ENCODE assay signal across 18 cellular contexts in genomic region chr4:109979932-109980717, GRCh38.
A peak's percentile ranks its signal among the peaks of the same experiment; 100 is the strongest.
DNase-seq lines count a peak whose midpoint lies in the region; FAIRE-seq and TF ChIP-seq lines count a peak whose summit lies in the region.
"Had no signal": no experiment of that assay in that cellular context is flagged by ENCODE, and none has a peak within 500 bp of the region (broad histone marks: within the 10 kb centered on the region; RNA-seq: fewer than 3 reads in every experiment).

No MANE protein-coding gene starts in this region.

- H3K79me2 ChIP-seq in astrocyte (ENCODE audit: insufficient read depth, low read length) = no peaks in the 10 kb centered on the region

- no peaks in the 10 kb centered on the region for H3K36me3 Mint-ChIP-seq in astrocyte (ENCODE audit: low read depth, unreplicated experiment)
- H3K36me3 Mint-ChIP-seq: activated naive CD4-positive, alpha-beta T cell treated with anti-CD3 and anti-CD28 coated beads, Interleukin-2, amount 50 U/mL, for 72 hours had no signal

- H3K36me3 ChIP-seq in A673 (ENCODE audit: insufficient read depth, low read length, poor library complexity, severe bottlenecking) = peaks cover 21% of the 10 kb centered on the region
- no peaks in the 10 kb centered on the region for H3K36me3 ChIP-seq in HEK293 (ENCODE audit: control insufficient read depth in 2 of 2, insufficient read depth in 1 of 2, low read length in 2 of 2)
- H3K36me3 ChIP-seq in astrocyte (ENCODE audit: insufficient read depth, low read length) = no peaks in the 10 kb centered on the region
- H3K36me3 ChIP-seq in esophagus squamous epithelium = no peaks in the 10 kb centered on the region
- H3K36me3 ChIP-seq in stomach = no peaks in the 10 kb centered on the region
- H3K36me3 ChIP-seq: colonic mucosa, HAP-1, left ventricle myocardium inferior, uterus had no signal

- WGBS in esophagus squamous epithelium, 2 donors = 68 to 72% methylated on average over 5 of the region's 5 CpGs
- 76 to 84% (median 79%) methylated on average over 5 of the region's 5 CpGs for WGBS in stomach, 5 donors

- no peak overlapping the region for H3K4me3 ChIP-seq in A673 (ENCODE audit: low read depth, low read length, poor library complexity, severe bottlenecking)
- H3K4me3 ChIP-seq in HEK293 (ENCODE audit: low read depth, low read length) = no peak overlapping the region
- H3K4me3 ChIP-seq in astrocyte (ENCODE audit: insufficient read depth, low read depth, low read length) = peak overlapping the region; percentile 48
- no peak overlapping the region for H3K4me3 ChIP-seq in esophagus squamous epithelium
- H3K4me3 ChIP-seq in stomach = no peak overlapping the region
- H3K4me3 ChIP-seq: colonic mucosa, gastrocnemius medialis, HAP-1, left ventricle myocardium inferior, uterus had no signal

- no peak for TF ChIP-seq EP300 in stomach (IDR thresholded peaks at IDR 0.05)

- H3K9me3 ChIP-seq in A673 (ENCODE audit: low read depth, low read length, poor library complexity, severe bottlenecking) (no peaks in the 10 kb centered on the region), HEK293 (ENCODE audit: control insufficient read depth, insufficient read depth, low read depth, low read length) (no peaks in the 10 kb centered on the region), astrocyte (ENCODE audit: insufficient read depth, low read depth, low read length) (no peaks in the 10 kb centered on the region), esophagus squamous epithelium (no peaks in the 10 kb centered on the region), stomach (no peaks in the 10 kb centered on the region)
- H3K9me3 ChIP-seq: colonic mucosa, gastrocnemius medialis, HAP-1, left ventricle myocardium inferior, uterus had no signal

- H3K27me3 ChIP-seq in A673 (replicated peaks; ENCODE audit: insufficient read depth, low read depth, low read length, poor library complexity) (no peaks in the 10 kb centered on the region), astrocyte (ENCODE audit: insufficient read depth, low read length) (no peaks in the 10 kb centered on the region), esophagus squamous epithelium (no peaks in the 10 kb centered on the region), stomach (peaks cover 0 to 7% (median 0%) of the 10 kb centered on the region in 3 donors)
- H3K27me3 ChIP-seq: colonic mucosa, gastrocnemius medialis, uterus had no signal

- intact Hi-C loops in A673 (cut with micrococcal nuclease; ENCODE audit: unreplicated experiment) (loop anchor here (2.0 to 10.0 kb wide), 3 partner anchors 163 to 557 kb away; partner anchors contain the start of genes CASP6 and GAR1), esophagus squamous epithelium (cut with DNase I) (loop anchor here (10.0 kb wide), 1 partner anchor 555 kb away; no protein-coding TSS in a partner anchor), stomach (cut with DNase I; ENCODE audit: low total_unique reads) (loop anchor here (10.0 kb wide), 1 partner anchor 565 kb away; no protein-coding TSS in a partner anchor)

- CTCF ChIA-PET in A673 (lab: Charles Lee) (no interaction called here), HEK293 (lab: Yijun Ruan, JAX) (interaction anchor here (0.6 to 1.3 kb wide), 4 partner anchors 110 to 563 kb away, joined by 3 to 5 read pairs (median 3); no protein-coding TSS in a partner anchor)

- POLR2A ChIA-PET in A673 (lab: Charles Lee; ENCODE audit: low non-redundant PET) (no interaction called here), HEK293 (lab: Yijun Ruan, JAX) (no interaction called here)

- DNase-seq in A673 (ENCODE audit: low spot score) (peak; percentile 34), astrocyte (ENCODE audit: low read depth) (peak; percentile 82), hepatic stellate cell (ENCODE audit: low spot score) (peak; percentile 4), mucosa of gallbladder (ENCODE audit: low spot score) (no peak), GM19239 (ENCODE audit: insufficient read length, low spot score) (no peak), esophagus squamous epithelium (lab: John Stamatoyannopoulos, UW) (no peak), stomach (no peak)
- DNase-seq: AML-193, colonic mucosa, DMS53, gastrocnemius medialis, left ventricle myocardium inferior, NCI-H510A treated with DMSO at 0.1 percent for 48 hours, uterus had no signal

- H3K4me1 ChIP-seq in A673 (ENCODE audit: insufficient read depth, low read length, poor library complexity, severe bottlenecking) (peaks cover 7% of the 10 kb centered on the region), HEK293 (ENCODE audit: control insufficient read depth, insufficient read depth, low read length) (no peaks in the 10 kb centered on the region), astrocyte (ENCODE audit: insufficient read depth, low read length) (peaks cover 14% of the 10 kb centered on the region), esophagus squamous epithelium (no peaks in the 10 kb centered on the region), stomach (no peaks in the 10 kb centered on the region)
- H3K4me1 ChIP-seq: colonic mucosa, left ventricle myocardium inferior, uterus had no signal

- no peak overlapping the region for H3K27ac ChIP-seq in A673 (ENCODE audit: low read depth, low read length, poor library complexity, severe bottlenecking)
- H3K27ac ChIP-seq in HEK293 (ENCODE audit: extremely low read depth, low read depth, low read length) = no peak overlapping the region
- H3K27ac ChIP-seq in astrocyte (ENCODE audit: low read depth, low read length) = peak overlapping the region; percentile 35
- H3K27ac ChIP-seq in esophagus squamous epithelium = no peak overlapping the region
- H3K27ac ChIP-seq in stomach = no peak overlapping the region
- H3K27ac ChIP-seq: colonic mucosa, gastrocnemius medialis, left ventricle myocardium inferior, uterus had no signal

- peak; percentile 95 for FAIRE-seq in astrocyte (lab: Jason Lieb, UNC)
- no peak for FAIRE-seq in GM19239 (lab: Jason Lieb, UNC)
- FAIRE-seq: TTC549 had no signal

- no peaks in the 10 kb centered on the region for H4K20me1 ChIP-seq in astrocyte (ENCODE audit: insufficient read depth, low read length)

- peak overlapping the region; percentile 80 for H3K4me2 ChIP-seq in astrocyte (ENCODE audit: low read length)

- peak overlapping the region; percentile 78 for H3K27ac Mint-ChIP-seq in astrocyte (ENCODE audit: unreplicated experiment)
- H3K27ac Mint-ChIP-seq: activated naive CD4-positive, alpha-beta T cell treated with anti-CD3 and anti-CD28 coated beads, Interleukin-2, amount 50 U/mL, for 72 hours had no signal

- peak overlapping the region; percentile 84 for H3K4me3 Mint-ChIP-seq in astrocyte (ENCODE audit: unreplicated experiment)

- H3K9me3 Mint-ChIP-seq in astrocyte (ENCODE audit: unreplicated experiment) = no peaks in the 10 kb centered on the region
- H3K9me3 Mint-ChIP-seq: activated naive CD4-positive, alpha-beta T cell treated with anti-CD3 and anti-CD28 coated beads, Interleukin-2, amount 50 U/mL, for 72 hours had no signal

- H3K4me1 Mint-ChIP-seq in astrocyte (ENCODE audit: low read depth, unreplicated experiment) = peaks cover 22% of the 10 kb centered on the region

- TF ChIP-seq POLR2A in esophagus squamous epithelium (IDR thresholded peaks at IDR 0.05) = no peak
- no peak for TF ChIP-seq POLR2A in stomach (IDR thresholded peaks at IDR 0.05)

- BruUV-seq in A673 (replicated peaks; lab: Mats Ljungman, UMichigan) = no TSS peak

- no peak for TF ChIP-seq CTCF in A673 (conservative IDR thresholded peaks at IDR 0.05; ENCODE audit: low read depth, low read length)
- TF ChIP-seq CTCF in HEK293 (tag by site-specific recombination; IDR thresholded peaks at IDR 0.05) = no peak
- no peak for TF ChIP-seq CTCF in astrocyte (IDR thresholded peaks at IDR 0.05; ENCODE audit: insufficient read depth, low read depth, low read length)
- TF ChIP-seq CTCF in esophagus squamous epithelium (IDR thresholded peaks at IDR 0.05) = no peak
- no peak for TF ChIP-seq CTCF in stomach (IDR thresholded peaks at IDR 0.05)

- no peaks in the 10 kb centered on the region for H3K27me3 Mint-ChIP-seq in astrocyte (ENCODE audit: low read depth, unreplicated experiment)

- peak overlapping the region; percentile 42 for H2AFZ ChIP-seq in astrocyte (ENCODE audit: low read depth, low read length)

- H3K9ac ChIP-seq in astrocyte (ENCODE audit: low read length) = peak overlapping the region; percentile 55

TF ChIP-seq in HEK293, 187 proteins besides CTCF, POLR2A, EP300 and RAD21 (continues in another document):
- TF ChIP-seq ZNF664 (tag by site-specific recombination; IDR thresholded peaks at IDR 0.05) = no peak
- 0 out of 2 replicates have a peak, but pooled peaks have one; percentile 26 for TF ChIP-seq ZNF335 (tag by site-specific recombination; conservative IDR thresholded peaks at IDR 0.05)
- no peak for TF ChIP-seq ZNF791 (tag by site-specific recombination; IDR thresholded peaks at IDR 0.05)
- TF ChIP-seq ZNF174 (tag by site-specific recombination; IDR thresholded peaks at IDR 0.05) = no peak
- TF ChIP-seq PRDM10 (tag by site-specific recombination; IDR thresholded peaks at IDR 0.05) = peak; percentile 37; the same call in 1 of the 2 replicates
- TF ChIP-seq ZNF529 (tag by site-specific recombination; IDR thresholded peaks at IDR 0.05; ENCODE audit: insufficient replicate concordance) = no peak
- TF ChIP-seq ZBTB21 (tag by site-specific recombination; IDR thresholded peaks at IDR 0.05) = no peak
- TF ChIP-seq ZNF155 (tag by site-specific recombination; IDR thresholded peaks at IDR 0.05) = no peak
- no peak for TF ChIP-seq ZNF140 (tag by site-specific recombination; IDR thresholded peaks at IDR 0.05)

Comparison
In these comparisons a context has a peak if more than half of its experiments do, and no peak if none do; other contexts are left out.
1. DNase-seq: peak in A673 (single experiment), astrocyte (single experiment) and hepatic stellate cell (single experiment); none in mucosa of gallbladder (single experiment), GM19239 (single experiment), esophagus squamous epithelium (single experiment) and stomach (single experiment).